ENCODE assay signal across 8 cellular contexts in the genomic region with DNA sequence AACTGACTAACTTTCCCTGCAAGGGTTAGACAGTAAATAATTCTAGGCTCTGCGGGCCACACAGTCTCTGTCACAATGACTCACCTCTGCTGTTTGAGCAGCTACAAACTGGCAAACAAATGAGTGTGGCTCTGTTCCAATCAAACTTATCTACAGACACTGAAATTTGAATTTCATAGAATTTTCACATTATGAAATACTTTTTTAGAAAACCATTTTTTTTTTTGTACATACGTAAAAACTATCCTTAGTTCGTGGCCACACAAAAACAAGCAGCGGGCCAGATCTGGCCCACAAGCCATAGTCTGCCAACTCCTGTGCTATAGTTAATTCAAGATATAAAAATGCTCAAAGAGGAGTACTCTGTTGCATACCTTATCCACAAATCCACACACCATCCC. TPM values are rescaled to one million over a fixed set of nuclear protein-coding genes. Genes with fewer than 3 reads are reported as not detected.
DNase-seq lines count a peak whose midpoint lies in the region; ATAC-seq, FAIRE-seq and TF ChIP-seq lines count a peak whose summit lies in the region.

No MANE protein-coding gene starts in this region.

- no peak for TF ChIP-seq EP300 in GM12878 (IDR thresholded peaks at IDR 0.05; ENCODE audit: borderline replicate concordance in 1 of 2, control insufficient read depth in 1 of 2, low read depth in 2 of 2, low read length in 2 of 2)

- no peaks in the 10 kb centered on the region for H3K79me1 ChIP-seq in neuronal stem cell (ENCODE audit: low read depth, low read length)

- H3K9me3 ChIP-seq in GM12878 (replicated peaks; ENCODE audit: control insufficient read depth, insufficient read depth, low read length) (no peaks in the 10 kb centered on the region; the same call in 2 of the 3 replicates), Karpas-422 (ENCODE audit: low read length) (no peaks in the 10 kb centered on the region), neuronal stem cell (replicated peaks in 1 of 2; ENCODE audit: control insufficient read depth in 2 of 2, insufficient read depth in 1 of 2, low read depth in 1 of 2, low read length in 2 of 2) (peaks cover 0 to 2% of the 10 kb centered on the region in 2 donors)
- no peaks in the 10 kb centered on the region for H3K9me3 ChIP-seq in naive thymus-derived CD4-positive, alpha-beta T cell (ENCODE audit: control insufficient read depth in 2 of 3, low read length in 3 of 3)

- H4K20me1 ChIP-seq in GM12878 (ENCODE audit: control insufficient read depth, insufficient read depth) (peaks cover 3% of the 10 kb centered on the region; the same call in 1 of the 2 replicates), Karpas-422 (ENCODE audit: insufficient read depth, low read depth, low read length) (peaks cover 79% of the 10 kb centered on the region)

- H3K4me1 Mint-ChIP-seq in naive thymus-derived CD4-positive, alpha-beta T cell, result peaks cover 66 to 99% (median 91%) of the 10 kb centered on the region in 7 donors

- peak overlapping the region; percentile 90 to 100 (median 95) for H3K27ac Mint-ChIP-seq in naive thymus-derived CD4-positive, alpha-beta T cell

- H2BK15ac ChIP-seq in neuronal stem cell (ENCODE audit: low read length), result no peak overlapping the region

- H3K4me3 ChIP-seq in GM12878 (no peak overlapping the region), Karpas-422 (ENCODE audit: low read length) (no peak overlapping the region), neuronal stem cell (ENCODE audit: low read length in 2 of 2) (no peak overlapping the region)
- H3K4me3 ChIP-seq in naive thymus-derived CD4-positive, alpha-beta T cell (ENCODE audit: low read length), result peak overlapping the region; percentile 36

- H3K79me2 ChIP-seq in GM12878 (ENCODE audit: control insufficient read depth, insufficient read depth, low read length) (peaks cover 98% of the 10 kb centered on the region), Karpas-422 (ENCODE audit: low read length) (no peaks in the 10 kb centered on the region)

- H3K9me2 ChIP-seq in Karpas-422 (replicated peaks; ENCODE audit: insufficient read depth, low read length), result no peaks in the 10 kb centered on the region

- CTCF ChIA-PET in GM12878 (lab: Yijun Ruan, JAX), result interaction anchor here (1.4 to 2.5 kb wide), 5 partner anchors 11 to 32 kb away, joined by 3 to 10 read pairs (median 4); no protein-coding TSS in a partner anchor
- CTCF ChIA-PET in naive thymus-derived CD4-positive, alpha-beta T cell (lab: Charles Lee), result interaction anchor here (0.7 to 1.8 kb wide), 4 partner anchors 28 to 199 kb away, joined by 3 to 4 read pairs (median 4); no protein-coding TSS in a partner anchor

- H2BK12ac ChIP-seq in neuronal stem cell (ENCODE audit: low read length), result no peak overlapping the region

- H3K4me1 ChIP-seq in GM12878 (ENCODE audit: control insufficient read depth, insufficient read depth, low read length), result peaks cover 43% of the 10 kb centered on the region
- peaks cover 87 to 96% of the 10 kb centered on the region in 2 donors for H3K4me1 ChIP-seq in naive thymus-derived CD4-positive, alpha-beta T cell (ENCODE audit: control insufficient read depth in 2 of 2, insufficient read depth in 2 of 2, low read length in 2 of 2)
- no peaks in the 10 kb centered on the region; the same call in 1 of the 2 replicates for H3K4me1 ChIP-seq in Karpas-422 (ENCODE audit: low read length)
- H3K4me1 ChIP-seq in neuronal stem cell (ENCODE audit: control insufficient read depth in 2 of 2, insufficient read depth in 1 of 2, low read depth in 1 of 2, low read length in 2 of 2), result peaks cover 0 to 5% of the 10 kb centered on the region in 2 donors

- RAD21 ChIA-PET in GM12878 (lab: Charles Lee; ENCODE audit: unreplicated experiment), result interaction anchor here (0.7 to 5.3 kb wide), 13 partner anchors 13 to 518 kb away, joined by 3 to 48 read pairs (median 10); a partner anchor contains a TSS

- peak overlapping the region; percentile 54 for H3K9ac ChIP-seq in GM12878 (ENCODE audit: control insufficient read depth, insufficient read depth, low read length)
- no peak overlapping the region for H3K9ac ChIP-seq in Karpas-422 (ENCODE audit: low read length)
- no peak overlapping the region for H3K9ac ChIP-seq in neuronal stem cell (ENCODE audit: low read depth, low read length, poor library complexity)

- no peak overlapping the region for H3K4ac ChIP-seq in neuronal stem cell (ENCODE audit: low read length)

- H3K36me3 ChIP-seq in GM12878 (ENCODE audit: control insufficient read depth in 2 of 2, insufficient read depth in 2 of 2, low read length in 1 of 2) (peaks cover 1 to 2% of the 10 kb centered on the region in 2 experiments; a peak in 2 of 4 replicates), Karpas-422 (ENCODE audit: insufficient read depth, low read length) (no peaks in the 10 kb centered on the region), neuronal stem cell (replicated peaks in 1 of 2; ENCODE audit: control insufficient read depth in 2 of 2, insufficient read depth in 2 of 2, low read length in 2 of 2) (no peaks in the 10 kb centered on the region)
- no peaks in the 10 kb centered on the region for H3K36me3 ChIP-seq in naive thymus-derived CD4-positive, alpha-beta T cell (ENCODE audit: control insufficient read depth in 2 of 3, insufficient read depth in 3 of 3, low read length in 3 of 3)

- no peak overlapping the region for H4K8ac ChIP-seq in neuronal stem cell (ENCODE audit: low read depth, low read length)

- H4K91ac ChIP-seq in neuronal stem cell (ENCODE audit: low read depth, low read length, poor library complexity), result no peak overlapping the region

- ATAC-seq in GM12878, result peak; percentile 25; the same call in 2 of the 3 replicates
- peak; percentile 67 for ATAC-seq in naive thymus-derived CD4-positive, alpha-beta T cell
- no peak for ATAC-seq in GM21529 (IDR thresholded peaks at IDR 0.05; ENCODE audit: unreplicated experiment)

- H2AFZ ChIP-seq in GM12878 (ENCODE audit: control insufficient read depth, low read depth, low read length) (no peak overlapping the region), Karpas-422 (ENCODE audit: low read length) (no peak overlapping the region), neuronal stem cell (ENCODE audit: low read length) (no peak overlapping the region)

- H3K27me3 ChIP-seq in GM12878 (replicated peaks in 1 of 2; ENCODE audit: control insufficient read depth in 2 of 2, insufficient read depth in 2 of 2, low read length in 1 of 2) (no peaks in the 10 kb centered on the region), Karpas-422 (ENCODE audit: low read length) (no peaks in the 10 kb centered on the region), neuronal stem cell (ENCODE audit: control insufficient read depth in 3 of 3, insufficient read depth in 3 of 3, low read depth in 1 of 3, low read length in 3 of 3) (no peaks in the 10 kb centered on the region)
- H3K27me3 ChIP-seq in naive thymus-derived CD4-positive, alpha-beta T cell (ENCODE audit: control insufficient read depth in 2 of 2, insufficient read depth in 2 of 2, low read length in 2 of 2), result no peaks in the 10 kb centered on the region

- no peak overlapping the region for H3K18ac ChIP-seq in neuronal stem cell (ENCODE audit: low read length)

- peaks cover 0 to 7% (median 0%) of the 10 kb centered on the region in 5 donors for H3K36me3 Mint-ChIP-seq in naive thymus-derived CD4-positive, alpha-beta T cell

- SMC1A ChIA-PET in GM12878 (lab: Charles Lee; ENCODE audit: uncharacterized antibody, unreplicated experiment), result interaction anchor here (1.5 to 11.0 kb wide), 16 partner anchors 10 to 264 kb away, joined by 3 to 107 read pairs (median 10); a partner anchor contains a TSS

- TF ChIP-seq POLR2A in GM12878 (IDR thresholded peaks at IDR 0.05; ENCODE audit: low read depth, low read length), result no peak

- DNase-seq in HCEC 1CT, result peak; percentile 84
- DNase-seq in RKO (ENCODE audit: low spot score), result peak; percentile 62
- DNase-seq in GM12878 (ENCODE audit: low read depth, low spot score), result no peak
- peak in 3 of 9 donors; percentile 24 to 70 (median 39) for DNase-seq in naive thymus-derived CD4-positive, alpha-beta T cell
- DNase-seq in Karpas-422, result no peak
- no peak for DNase-seq in NCI-H2107 treated with DMSO at 0.1 percent for 48 hours (lab: John Stamatoyannopoulos, UW; ENCODE audit: unreplicated experiment)
- DNase-seq in neuronal stem cell (ENCODE audit: low spot score), result no peak

- H3K4me2 ChIP-seq in GM12878 (ENCODE audit: control insufficient read depth, insufficient read depth), result peak overlapping the region; percentile 94
- H3K4me2 ChIP-seq in Karpas-422 (ENCODE audit: low read depth, low read length, poor library complexity, severe bottlenecking), result no peak overlapping the region
- no peak overlapping the region for H3K4me2 ChIP-seq in neuronal stem cell (ENCODE audit: insufficient read depth, low read length, poor library complexity, severe bottlenecking)

- H3K27ac ChIP-seq in GM12878 (ENCODE audit: control insufficient read depth, insufficient read depth) (peak overlapping the region; percentile 82), Karpas-422 (ENCODE audit: low read length) (no peak overlapping the region), neuronal stem cell (replicated peaks; ENCODE audit: low read length) (no peak overlapping the region)
- H3K27ac ChIP-seq in naive thymus-derived CD4-positive, alpha-beta T cell (ENCODE audit: low read depth, low read length), result peak overlapping the region; percentile 73

- H2AK5ac ChIP-seq in neuronal stem cell (ENCODE audit: low read depth, low read length), result no peak overlapping the region

- peak overlapping the region; percentile 67 to 94 (median 80) for H3K4me3 Mint-ChIP-seq in naive thymus-derived CD4-positive, alpha-beta T cell

- no peak overlapping the region for H2BK120ac ChIP-seq in neuronal stem cell (ENCODE audit: low read depth, low read length)

- WGBS in GM12878 (ENCODE audit: insufficient coverage, insufficient replicate concordance, low lambda C conversion rate, missing lambda C conversion rate), result 64% methylated on average over 4 of the region's 4 CpGs
- WGBS in neuronal stem cell (ENCODE audit: extremely low coverage in 2 of 2, insufficient read length in 2 of 2, insufficient replicate concordance in 1 of 2), 2 donors, result no CpG with 5 or more reads among the region's 4 CpGs

- no peaks in the 10 kb centered on the region for H3K27me3 Mint-ChIP-seq in naive thymus-derived CD4-positive, alpha-beta T cell

- intact Hi-C loops in GM12878 (cut with micrococcal nuclease; ENCODE audit: unreplicated experiment), result loop anchor here (2.0 kb wide), 1 partner anchor 13 kb away; no protein-coding TSS in a partner anchor
- intact Hi-C loops in naive thymus-derived CD4-positive, alpha-beta T cell (cut with micrococcal nuclease), result loop anchor here (1.0 to 10.0 kb wide), 11 partner anchors 9 to 429 kb away; a partner anchor contains a TSS

- no peak for TF ChIP-seq CTCF in GM12878 (IDR thresholded peaks at IDR 0.05 in 2 of 3, conservative IDR thresholded peaks at IDR 0.05 in 1 of 3; ENCODE audit: control insufficient read depth in 2 of 3, extremely low read depth in 1 of 3, insufficient read depth in 1 of 3, low read depth in 3 of 3, low read length in 3 of 3)

- no peak overlapping the region for H2BK5ac ChIP-seq in neuronal stem cell (ENCODE audit: low read length)

- H3K9me3 Mint-ChIP-seq in naive thymus-derived CD4-positive, alpha-beta T cell, result no peaks in the 10 kb centered on the region

- FAIRE-seq in GM12878 (lab: Jason Lieb, UNC), result no peak

- no peak for TF ChIP-seq RAD21 in GM12878 (IDR thresholded peaks at IDR 0.05; ENCODE audit: insufficient read depth, low read depth, low read length)

- in situ Hi-C loops in GM12878 (cut with MboI), result no loop called here

- POLR2A ChIA-PET in GM12878 (lab: Charles Lee), result interaction anchor here (0.8 to 2.5 kb wide), 12 partner anchors 8 to 249 kb away, joined by 3 to 8 read pairs (median 6); no protein-coding TSS in a partner anchor
- POLR2A ChIA-PET in naive thymus-derived CD4-positive, alpha-beta T cell (lab: Charles Lee), result interaction anchor here (0.5 to 11.4 kb wide), 21 partner anchors 8 to 686 kb away, joined by 3 to 145 read pairs (median 6); no protein-coding TSS in a partner anchor

- no peak overlapping the region for H3K14ac ChIP-seq in neuronal stem cell (ENCODE audit: low read length)

- no peak overlapping the region for H3K23ac ChIP-seq in neuronal stem cell (ENCODE audit: low read depth, low read length, poor library complexity)

- no TSS peak for BruUV-seq in GM12878 (replicated peaks; lab: Mats Ljungman, UMichigan)

RNA-seq across cellular contexts. Expression of a gene that starts 32.6 kb away (rescaled TPM):
- total RNA-seq in GM12878 (2013; cell fraction: nucleolus; rRNA removed), result 75.2 and 80.8 TPM in 2 replicates
- 66.1 and 76.6 TPM in 2 replicates for total RNA-seq in GM12878 (2014; rRNA removed)
- 138 and 139 TPM in 2 replicates for total RNA-seq in GM12878 (2014; rRNA removed; fragmentation: Illumina TruSeq; extraction: Trizol)
- 107 and 110 TPM in 2 replicates for total RNA-seq in GM12878 (2021)
- polyA plus RNA-seq in GM12878 (2011; ENCODE audit: low read depth), result 65.1 TPM
- polyA plus RNA-seq in GM12878 (2011; rRNA removed), result 74.2 and 111 TPM in 2 replicates
- polyA plus RNA-seq in GM12878 (2011; cell fraction: cytosol; rRNA removed), result 37.6 and 45.3 TPM in 2 replicates
- 30.4 and 31.2 TPM in 2 replicates for polyA plus RNA-seq in GM12878 (2011; cell fraction: nucleus; rRNA removed)
- 50.1 and 66.8 TPM in 2 replicates for polyA plus RNA-seq in GM12878 (2012)
- polyA plus RNA-seq in GM12878 (2014; fragmentation: Illumina TruSeq; extraction: Trizol), result 120 and 188 TPM in 2 replicates
- 100 to 1,000 TPM in 1 of 2 experiments, 10 to 100 TPM in 1; 54.3 to 103 TPM for polyA plus RNA-seq in GM12878 (2014; fragmentation: Nextera tagmentation; extraction: Ambion mirVana)
- 63.4 and 82.4 TPM in 2 replicates for polyA plus RNA-seq in GM12878 (2014; rRNA removed)
- polyA plus RNA-seq in GM12878 (2016; fragmentation: Nextera tagmentation; extraction: Ambion mirVana), result 10 to 100 TPM; 84.1 to 84.8 TPM
- polyA minus RNA-seq in GM12878 (2011; rRNA and poly(A)+ RNA removed), result 81.0 and 112 TPM in 2 replicates
- 36.2 and 39.6 TPM in 2 replicates for polyA minus RNA-seq in GM12878 (2011; cell fraction: cytosol; rRNA and poly(A)+ RNA removed)
- 36.8 and 50.8 TPM in 2 replicates for polyA minus RNA-seq in GM12878 (2011; cell fraction: nucleus; rRNA and poly(A)+ RNA removed)
- total RNA-seq in naive thymus-derived CD4-positive, alpha-beta T cell, result 100 to 1,000 TPM; 110 to 152 (median 140) TPM
- 10 to 100 TPM; 40.9 to 43.5 TPM for polyA plus RNA-seq in naive thymus-derived CD4-positive, alpha-beta T cell
- 32.6 and 33.1 TPM in 2 replicates for total RNA-seq in Karpas-422 (2014; rRNA removed; shearing (Covaris generic); ENCODE audit: low replicate concordance)
- 20.6 TPM for polyA plus RNA-seq in neuronal stem cell (2013, experiment 1 of 2)
- 21.3 TPM for polyA plus RNA-seq in neuronal stem cell (2013, experiment 2 of 2)

Comparison
In these comparisons a context has a peak if more than half of its experiments do, and no peak if none do; other contexts are left out.
1. DNase-seq: peak in HCEC 1CT (single experiment) and RKO (single experiment); none in GM12878 (single experiment), Karpas-422 (single experiment), NCI-H2107 treated with DMSO at 0.1 percent for 48 hours (single experiment) and neuronal stem cell (single experiment).
2. H3K27ac ChIP-seq: peak in GM12878 (single experiment) and naive thymus-derived CD4-positive, alpha-beta T cell (single experiment); none in Karpas-422 (single experiment) and neuronal stem cell (single experiment).